Comparison of ENCODE assay signal across 1 cellular context in genomic region chr12:47744778-47745436, GRCh38.
TF ChIP-seq lines count a peak whose summit lies in the region.

No MANE protein-coding gene starts in this region.

TF ChIP-seq in GM12891, 5 proteins besides CTCF, POLR2A, EP300 and RAD21:
- TF ChIP-seq POLR2AphosphoS5 (IDR thresholded peaks at IDR 0.05; ENCODE audit: low read depth, low read length) (no peak), PAX5 (IDR thresholded peaks at IDR 0.05; ENCODE audit: insufficient read depth, low read length, severe bottlenecking) (no peak), POU2F2 (IDR thresholded peaks at IDR 0.05; ENCODE audit: low read depth, low read length) (no peak), SPI1 (IDR thresholded peaks at IDR 0.05; ENCODE audit: low read depth, low read length) (no peak), TAF1 (IDR thresholded peaks at IDR 0.05; ENCODE audit: low read depth, low read length) (no peak)
